In genomic region chr18:63775166-63775730, GRCh38 we compare ENCODE assay signal across 15 cellular contexts. TPM values are rescaled to one million over a fixed set of nuclear protein-coding genes. Genes with fewer than 3 reads are reported as not detected.
A peak's percentile ranks its signal among the peaks of the same experiment; 100 is the strongest.
DNase-seq lines count a peak whose midpoint lies in the region; ATAC-seq and TF ChIP-seq lines count a peak whose summit lies in the region.
"Had no signal": no experiment of that assay in that cellular context is flagged by ENCODE, and none has a peak within 500 bp of the region (broad histone marks: within the 10 kb centered on the region; RNA-seq: fewer than 3 reads in every experiment).

Gene SERPINB7 (plus strand): TSS chr18:63775418. CDS start chr18:63782373, 6,955 bp downstream.

- H3K27ac Mint-ChIP-seq in T-cell: no peak within 1 kb of the TSS
- H3K27ac Mint-ChIP-seq: B cell, brain had no signal

- DNase-seq in A673 (ENCODE audit: low spot score) (no peak), HS-27A (ENCODE audit: low read depth) (peak; percentile 79), amniotic stem cell (lab: John Stamatoyannopoulos, UW) (peak; percentile 8), islet precursor cell (peak; percentile 84), T-cell (no peak), activated T-cell treated with anti-CD3 and anti-CD28 coated beads for 4 hours (no peak)
- no peak for DNase-seq in activated CD4-positive, alpha-beta T cell treated with anti-CD3 and anti-CD28 coated beads for 1 hour
- DNase-seq: NCI-H345, RPMI8226, tibial artery, WERI-Rb-1 had no signal

- H3K27ac ChIP-seq in A673 (ENCODE audit: low read depth, low read length, poor library complexity, severe bottlenecking): no peak within 1 kb of the TSS
- H3K27ac ChIP-seq: tibial artery, WERI-Rb-1 had no signal

- no peaks in the 10 kb centered on the region for H3K36me3 ChIP-seq in A673 (ENCODE audit: insufficient read depth, low read length, poor library complexity, severe bottlenecking)
- H3K36me3 ChIP-seq: tibial artery, WERI-Rb-1 had no signal

- H3K9me3 ChIP-seq in A673 (ENCODE audit: low read depth, low read length, poor library complexity, severe bottlenecking): no peaks in the 10 kb centered on the region
- H3K9me3 ChIP-seq: tibial artery had no signal

- intact Hi-C loops in A673 (cut with micrococcal nuclease; ENCODE audit: unreplicated experiment): no loop called here

- no peaks in the 10 kb centered on the region for H3K27me3 ChIP-seq in A673 (replicated peaks; ENCODE audit: insufficient read depth, low read depth, low read length, poor library complexity)
- H3K27me3 ChIP-seq: tibial artery had no signal

- no TSS peak for BruUV-seq in A673 (replicated peaks; lab: Mats Ljungman, UMichigan)

- no peak within 1 kb of the TSS for H3K4me3 ChIP-seq in A673 (ENCODE audit: low read depth, low read length, poor library complexity, severe bottlenecking)
- H3K4me3 ChIP-seq: tibial artery had no signal

- POLR2A ChIA-PET in A673 (lab: Charles Lee; ENCODE audit: low non-redundant PET): no interaction called here
- POLR2A ChIA-PET in T-cell (lab: Charles Lee): no interaction called here

- H3K9me3 Mint-ChIP-seq in T-cell: no peaks in the 10 kb centered on the region
- H3K9me3 Mint-ChIP-seq: brain had no signal

- no peaks in the 10 kb centered on the region for H3K36me3 Mint-ChIP-seq in T-cell
- H3K36me3 Mint-ChIP-seq: brain had no signal

- CTCF ChIA-PET in A673 (lab: Charles Lee) (no interaction called here), T-cell (lab: Charles Lee) (no interaction called here)

- peaks cover 40% of the 10 kb centered on the region for H3K4me1 ChIP-seq in A673 (ENCODE audit: insufficient read depth, low read length, poor library complexity, severe bottlenecking)
- H3K4me1 ChIP-seq: tibial artery had no signal

- no peak for TF ChIP-seq CTCF in A673 (conservative IDR thresholded peaks at IDR 0.05; ENCODE audit: low read depth, low read length)

- ATAC-seq in T-cell (replicated peaks in 1 of 4) (no peak), GM19467 (IDR thresholded peaks at IDR 0.05; ENCODE audit: unreplicated experiment) (no peak)

- H3K4me1 Mint-ChIP-seq in T-cell: no peaks in the 10 kb centered on the region
- H3K4me1 Mint-ChIP-seq: B cell had no signal

- peaks cover 6 to 9% of the 10 kb centered on the region in 2 donors for H3K27me3 Mint-ChIP-seq in T-cell

- no peak within 1 kb of the TSS for H3K4me3 Mint-ChIP-seq in T-cell
- H3K4me3 Mint-ChIP-seq: B cell, brain had no signal

RNA-seq across cellular contexts. Expression of gene SERPINB7, which starts in this region (rescaled TPM):
- total RNA-seq in A673 (2021) (12.2 and 12.8 TPM in 2 replicates), T-cell (not detected)
- total RNA-seq: B cell, skeletal muscle tissue had no signal

Comparison
In these comparisons a context has a peak if more than half of its experiments do, and no peak if none do; other contexts are left out.
1. RNA of gene SERPINB7 (total RNA-seq): 12.2 to 12.8 TPM in A673; not detected in T-cell; every median in the first group is over 10 times any median in the second.
2. DNase-seq: peak in HS-27A (single experiment), amniotic stem cell (single experiment) and islet precursor cell (single experiment); none in A673 (single experiment), T-cell (0 of 34), activated T-cell treated with anti-CD3 and anti-CD28 coated beads for 4 hours (single experiment) and activated CD4-positive, alpha-beta T cell treated with anti-CD3 and anti-CD28 coated beads for 1 hour (single experiment).